24 cellular contexts compared by ENCODE assay signal in the genomic region with DNA sequence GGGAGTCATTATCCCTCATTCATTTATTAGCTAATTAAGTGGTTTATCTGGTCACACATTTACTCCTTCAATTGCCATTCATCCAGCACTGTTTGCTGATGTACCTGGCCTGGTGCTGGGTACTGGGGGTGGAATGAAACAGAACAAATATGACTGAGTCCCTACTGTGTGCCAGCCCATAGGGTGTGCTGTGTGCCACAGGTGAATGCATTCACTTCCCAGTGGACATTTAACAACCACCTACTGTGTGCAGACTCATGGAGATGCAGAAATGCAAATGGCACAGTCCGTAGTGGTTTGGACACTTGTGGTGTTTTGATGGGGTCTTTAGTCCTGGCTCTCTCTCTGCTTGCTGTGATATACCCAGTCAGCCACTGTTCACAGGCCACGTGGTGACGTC. TPM values are rescaled to one million over a fixed set of nuclear protein-coding genes. Genes with fewer than 3 reads are reported as not detected.
DNase-seq lines count a peak whose midpoint lies in the region; ATAC-seq, FAIRE-seq and TF ChIP-seq lines count a peak whose summit lies in the region.
"Had no signal": no experiment of that assay in that cellular context is flagged by ENCODE, and none has a peak within 500 bp of the region (broad histone marks: within the 10 kb centered on the region; RNA-seq: fewer than 3 reads in every experiment).

No MANE protein-coding gene starts in this region.

- FAIRE-seq in kidney (lab: Jason Lieb, UNC): no peak
- FAIRE-seq: A204.1 had no signal

- peak overlapping the region; percentile 77; the same call in 1 of the 2 replicates for H3K4me2 ChIP-seq in PC-3 (ENCODE audit: low read length)

- H3K9me3 ChIP-seq in PC-3 (ENCODE audit: low read length) (no peaks in the 10 kb centered on the region), kidney (ENCODE audit: control insufficient read depth in 1 of 2, low read length in 2 of 2) (no peaks in the 10 kb centered on the region)
- H3K9me3 ChIP-seq: esophagus squamous epithelium had no signal

- H3K27ac Mint-ChIP-seq in dendritic cell treated with granulocyte-macrophage colony-stimulating factor and Interleukin-4, amounts not matched to agents 40 ng/mL and 50 ng/mL, for 4 days: peak overlapping the region; percentile 13
- peak overlapping the region; percentile 97 for H3K27ac Mint-ChIP-seq in osteocyte (ENCODE audit: unreplicated experiment)
- H3K27ac Mint-ChIP-seq: activated naive CD8-positive, alpha-beta T cell treated with anti-CD3 and anti-CD28 coated beads, Interleukin-2, amount 50 U/mL, for 24 hours; CD4-positive, CD25-positive, alpha-beta regulatory T cell; T-cell had no signal

- H3K4me3 Mint-ChIP-seq in dendritic cell treated with granulocyte-macrophage colony-stimulating factor and Interleukin-4, amounts not matched to agents 40 ng/mL and 50 ng/mL, for 4 days: no peak overlapping the region
- no peak overlapping the region for H3K4me3 Mint-ChIP-seq in osteocyte (ENCODE audit: unreplicated experiment)
- H3K4me3 Mint-ChIP-seq: activated naive CD8-positive, alpha-beta T cell treated with anti-CD3 and anti-CD28 coated beads, Interleukin-2, amount 50 U/mL, for 24 hours; CD4-positive, CD25-positive, alpha-beta regulatory T cell; T-cell had no signal

- no TSS peak for BruUV-seq in PC-3 (replicated peaks; lab: Mats Ljungman, UMichigan)

- DNase-seq in PC-3 (no peak), osteocyte (ENCODE audit: extremely low spot score, unreplicated experiment) (no peak), kidney (no peak)
- DNase-seq: activated CD4-positive, alpha-beta T cell treated with anti-CD3 and anti-CD28 coated beads, Interleukin-2, amount 50 U/mL, for 1 hour; activated CD8-positive, alpha-beta memory T cell treated with anti-CD3 and anti-CD28 coated beads, Interleukin-2, amount 50 U/mL, for 48 hours; activated effector memory CD4-positive, alpha-beta T cell treated with Interleukin-2 at 50 U/mL for 16 hours; activated naive CD8-positive, alpha-beta T cell treated with anti-CD3 and anti-CD28 coated beads, Interleukin-2, amount 50 U/mL, for 24 hours; CD4-positive, CD25-positive, alpha-beta regulatory T cell; esophagus squamous epithelium; NCI-H1105 treated with DMSO at 0.1 percent for 48 hours; NCI-H2107; NCI-H510A treated with DMSO at 0.1 percent for 48 hours; right cardiac atrium; SHP77; stimulated activated naive CD4-positive, alpha-beta T cell treated with Interleukin-2 at 50 U/mL for 16 hours; T-cell had no signal

- CTCF ChIA-PET in PC-3 (lab: Charles Lee): no interaction called here

- peaks cover 99% of the 10 kb centered on the region for H3K79me2 ChIP-seq in ACC112 (ENCODE audit: control insufficient read depth, insufficient read depth, low read length, unreplicated experiment)
- H3K79me2 ChIP-seq in PC-3 (ENCODE audit: low read length): peaks cover 97% of the 10 kb centered on the region

- H3K4me3 ChIP-seq in ACC112 (ENCODE audit: low read depth, low read length) (no peak overlapping the region), PC-3 (ENCODE audit: low read length) (no peak overlapping the region), kidney (ENCODE audit: low read length in 2 of 2) (no peak overlapping the region)
- H3K4me3 ChIP-seq: cardiac muscle cell had no signal

- H3K27me3 ChIP-seq in ACC112 (ENCODE audit: insufficient read depth, low read length) (no peaks in the 10 kb centered on the region), PC-3 (ENCODE audit: low read length) (no peaks in the 10 kb centered on the region)
- H3K27me3 ChIP-seq: cardiac muscle cell, esophagus squamous epithelium had no signal

- H3K9me2 ChIP-seq in PC-3 (replicated peaks; ENCODE audit: low read length): no peaks in the 10 kb centered on the region

- H3K36me3 Mint-ChIP-seq in dendritic cell treated with granulocyte-macrophage colony-stimulating factor and Interleukin-4, amounts not matched to agents 40 ng/mL and 50 ng/mL, for 4 days (ENCODE audit: low read depth): peaks cover 98% of the 10 kb centered on the region
- H3K36me3 Mint-ChIP-seq in osteocyte (ENCODE audit: unreplicated experiment): peaks cover 11% of the 10 kb centered on the region
- H3K36me3 Mint-ChIP-seq: CD4-positive, CD25-positive, alpha-beta regulatory T cell; T-cell had no signal

- intact Hi-C loops in PC-3 (cut with micrococcal nuclease): no loop called here
- intact Hi-C loops in dendritic cell treated with granulocyte-macrophage colony-stimulating factor and Interleukin-4, amounts not matched to agents 40 ng/mL and 50 ng/mL, for 4 days (cut with micrococcal nuclease): no loop called here
- intact Hi-C loops in kidney (cut with DNase I): no loop called here

- H3F3A ChIP-seq in PC-3 (ENCODE audit: low read length, unreplicated experiment): no peaks in the 10 kb centered on the region

- H3K4me1 ChIP-seq in ACC112 (ENCODE audit: control insufficient read depth, insufficient read depth, low read length, unreplicated experiment) (peaks cover 87% of the 10 kb centered on the region), PC-3 (ENCODE audit: insufficient read depth, low read length) (peaks cover 19% of the 10 kb centered on the region), kidney (ENCODE audit: control insufficient read depth in 1 of 2, insufficient read depth in 1 of 2, low read depth in 1 of 2, low read length in 2 of 2) (peaks cover 24 to 46% of the 10 kb centered on the region in 2 donors)

- H3K9me3 Mint-ChIP-seq in dendritic cell treated with granulocyte-macrophage colony-stimulating factor and Interleukin-4, amounts not matched to agents 40 ng/mL and 50 ng/mL, for 4 days: no peaks in the 10 kb centered on the region
- no peaks in the 10 kb centered on the region for H3K9me3 Mint-ChIP-seq in osteocyte (ENCODE audit: unreplicated experiment)
- H3K9me3 Mint-ChIP-seq: activated naive CD8-positive, alpha-beta T cell treated with anti-CD3 and anti-CD28 coated beads, Interleukin-2, amount 50 U/mL, for 24 hours; CD4-positive, CD25-positive, alpha-beta regulatory T cell; T-cell had no signal

- no peaks in the 10 kb centered on the region for H3K27me3 Mint-ChIP-seq in dendritic cell treated with granulocyte-macrophage colony-stimulating factor and Interleukin-4, amounts not matched to agents 40 ng/mL and 50 ng/mL, for 4 days
- H3K27me3 Mint-ChIP-seq in osteocyte (ENCODE audit: unreplicated experiment): no peaks in the 10 kb centered on the region
- H3K27me3 Mint-ChIP-seq: CD4-positive, CD25-positive, alpha-beta regulatory T cell; T-cell had no signal

- TF ChIP-seq CTCF in PC-3 (conservative IDR thresholded peaks at IDR 0.05; ENCODE audit: low read depth, low read length) (no peak), osteocyte (IDR thresholded peaks at IDR 0.05) (no peak), kidney (IDR thresholded peaks at IDR 0.05; ENCODE audit: borderline replicate concordance, extremely low read depth, insufficient read depth) (no peak)

- H4K20me1 ChIP-seq in PC-3 (ENCODE audit: low read length): 0 out of 2 replicates have a peak, but pooled peaks cover 11% of the 10 kb centered on the region

- POLR2A ChIA-PET in PC-3 (lab: Charles Lee; ENCODE audit: unreplicated experiment): no interaction called here

- no peak for ATAC-seq in PC-3
- no peak for ATAC-seq in GM18520 (IDR thresholded peaks at IDR 0.05; ENCODE audit: unreplicated experiment)
- no peak for ATAC-seq in HG02571 (IDR thresholded peaks at IDR 0.05; ENCODE audit: unreplicated experiment)
- no peak for ATAC-seq in GM21576 (IDR thresholded peaks at IDR 0.05; ENCODE audit: unreplicated experiment)
- ATAC-seq: activated naive CD8-positive, alpha-beta T cell treated with anti-CD3 and anti-CD28 coated beads, Interleukin-2, amount 50 U/mL, for 24 hours; left lobe of liver; right cardiac atrium had no signal

- H2AFZ ChIP-seq in ACC112 (ENCODE audit: low read length, unreplicated experiment): no peak overlapping the region
- no peak overlapping the region for H2AFZ ChIP-seq in PC-3 (ENCODE audit: low read length)

- H3K9ac ChIP-seq in PC-3 (ENCODE audit: low read length) (no peak overlapping the region), kidney (ENCODE audit: low read length in 2 of 2) (no peak overlapping the region)

- H3K36me3 ChIP-seq in ACC112 (ENCODE audit: insufficient read depth, low read length) (no peaks in the 10 kb centered on the region; the same call in 1 of the 2 replicates), PC-3 (ENCODE audit: low read depth, low read length) (no peaks in the 10 kb centered on the region; the same call in 1 of the 2 replicates), kidney (ENCODE audit: control insufficient read depth in 1 of 2, insufficient read depth in 2 of 2, low read length in 2 of 2) (no peaks in the 10 kb centered on the region)
- H3K36me3 ChIP-seq: cardiac muscle cell had no signal

- H3K4me1 Mint-ChIP-seq in dendritic cell treated with granulocyte-macrophage colony-stimulating factor and Interleukin-4, amounts not matched to agents 40 ng/mL and 50 ng/mL, for 4 days (ENCODE audit: low read depth): peaks cover 97% of the 10 kb centered on the region
- H3K4me1 Mint-ChIP-seq in osteocyte (ENCODE audit: unreplicated experiment): peaks cover 85% of the 10 kb centered on the region

- H3K27ac ChIP-seq in ACC112 (ENCODE audit: low read depth, low read length) (peak overlapping the region; percentile 99), PC-3 (ENCODE audit: low read length) (no peak overlapping the region), kidney (ENCODE audit: low read depth in 2 of 2, low read length in 2 of 2) (no peak overlapping the region)
- H3K27ac ChIP-seq: cardiac muscle cell had no signal

RNA-seq across cellular contexts. Expression of gene NEK6, which starts 10.5 kb away (rescaled TPM):
- total RNA-seq in PC-3 (2014; rRNA removed) (21.1 and 22.1 TPM in 2 replicates), osteocyte (111 and 115 TPM in 2 replicates), kidney (82.1 TPM)
- polyA plus RNA-seq in kidney (ENCODE audit: insufficient read depth, low read depth, low replicate concordance): 14.9 TPM
